ENCODE assay signal across 15 cellular contexts in the genomic region with DNA sequence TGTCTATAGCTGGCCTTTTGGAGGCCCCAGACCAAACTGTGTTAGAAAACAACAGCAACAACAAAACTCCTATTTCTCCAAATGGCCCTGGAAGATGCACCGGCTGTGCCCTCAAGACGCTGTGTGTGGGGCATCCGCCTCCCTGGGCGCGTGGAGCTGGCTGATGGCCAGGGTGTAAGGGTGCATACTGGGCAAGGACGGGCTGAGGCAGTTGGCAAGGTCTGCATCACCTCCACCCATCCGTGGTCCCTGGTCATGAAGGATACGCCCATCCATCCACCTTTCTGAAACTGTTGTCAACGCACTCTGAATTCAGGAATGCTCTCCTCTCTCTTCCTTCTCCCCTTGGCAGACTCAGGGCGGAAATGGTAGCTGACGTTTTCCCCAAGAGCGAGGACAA. TPM values are rescaled to one million over a fixed set of nuclear protein-coding genes. Genes with fewer than 3 reads are reported as not detected.
DNase-seq lines count a peak whose midpoint lies in the region; ATAC-seq and TF ChIP-seq lines count a peak whose summit lies in the region.
"Had no signal": no experiment of that assay in that cellular context is flagged by ENCODE, and none has a peak within 500 bp of the region (broad histone marks: within the 10 kb centered on the region; RNA-seq: fewer than 3 reads in every experiment).

No MANE protein-coding gene starts in this region.

- no peak overlapping the region for H3K27ac Mint-ChIP-seq in glutamatergic neuron (ENCODE audit: unreplicated experiment)
- H3K27ac Mint-ChIP-seq: B cell; CD4-positive, alpha-beta T cell had no signal

- CTCF ChIA-PET in OCI-LY7 (lab: Charles Lee; ENCODE audit: unreplicated experiment): no interaction called here

- peaks cover 5% of the 10 kb centered on the region for H3K36me3 Mint-ChIP-seq in glutamatergic neuron (ENCODE audit: unreplicated experiment)

- peaks cover 2% of the 10 kb centered on the region for H3K9me3 Mint-ChIP-seq in glutamatergic neuron (ENCODE audit: unreplicated experiment)
- H3K9me3 Mint-ChIP-seq: CD4-positive, alpha-beta T cell had no signal

- TF ChIP-seq CTCF in glutamatergic neuron (IDR thresholded peaks at IDR 0.05; ENCODE audit: partially characterized antibody, unreplicated experiment) (no peak), upper lobe of right lung (IDR thresholded peaks at IDR 0.05) (no peak), OCI-LY7 (conservative IDR thresholded peaks at IDR 0.05; ENCODE audit: low read length) (no peak)

- no peaks in the 10 kb centered on the region for H3K27me3 Mint-ChIP-seq in glutamatergic neuron (ENCODE audit: unreplicated experiment)
- H3K27me3 Mint-ChIP-seq: B cell had no signal

- ATAC-seq in left cardiac atrium (no peak), upper lobe of right lung (no peak)

- H2AFZ ChIP-seq in OCI-LY7 (ENCODE audit: low read length): no peak overlapping the region
- H2AFZ ChIP-seq: GM23248 had no signal

- DNase-seq in cardiac septum (ENCODE audit: low spot score) (peak; percentile 67), left cardiac atrium (no peak), glutamatergic neuron (peak; percentile 3), posterior vena cava (ENCODE audit: low spot score) (peak; percentile 67), upper lobe of right lung (peak; percentile 59), foreskin melanocyte (no peak), OCI-LY7 (ENCODE audit: low spot score) (no peak)
- DNase-seq: C1 segment of cervical spinal cord; Calu3; CD4-positive, alpha-beta T cell; DMS 273 treated with DMSO at 0.1 percent for 48 hours; GM23248; H7 had no signal

- H3K4me1 Mint-ChIP-seq in glutamatergic neuron (ENCODE audit: low read depth, unreplicated experiment): peaks cover 1% of the 10 kb centered on the region
- H3K4me1 Mint-ChIP-seq: B cell had no signal

- H3K9me2 ChIP-seq in OCI-LY7 (ENCODE audit: insufficient read depth, low read length): no peaks in the 10 kb centered on the region

- H3K27me3 ChIP-seq in upper lobe of right lung: no peaks in the 10 kb centered on the region

- H3K4me1 ChIP-seq in upper lobe of right lung (no peaks in the 10 kb centered on the region), OCI-LY7 (ENCODE audit: insufficient read depth, low read length, poor library complexity, severe bottlenecking) (peaks cover 25% of the 10 kb centered on the region)

- BruUV-seq in OCI-LY7 (replicated peaks; lab: Mats Ljungman, UMichigan): no TSS peak

- H4K20me1 ChIP-seq in OCI-LY7 (ENCODE audit: insufficient read depth, low read length): no peaks in the 10 kb centered on the region

- H3K36me3 ChIP-seq in upper lobe of right lung (no peaks in the 10 kb centered on the region), OCI-LY7 (ENCODE audit: insufficient read depth, low read length) (no peaks in the 10 kb centered on the region)

- no peaks in the 10 kb centered on the region for H3K79me2 ChIP-seq in OCI-LY7 (ENCODE audit: insufficient read depth, low read depth, low read length)

- no peak overlapping the region for H3K4me3 Mint-ChIP-seq in glutamatergic neuron (ENCODE audit: unreplicated experiment)
- H3K4me3 Mint-ChIP-seq: B cell; CD4-positive, alpha-beta T cell had no signal

- intact Hi-C loops in cardiac septum (cut with DNase I) (no loop called here), left cardiac atrium (cut with DNase I) (no loop called here), posterior vena cava (cut with DNase I) (no loop called here), upper lobe of right lung (cut with DNase I) (no loop called here), OCI-LY7 (cut with micrococcal nuclease; ENCODE audit: unreplicated experiment) (no loop called here)

- POLR2A ChIA-PET in OCI-LY7 (lab: Charles Lee): interaction anchor here (0.6 to 1.2 kb wide), 2 partner anchors 13 to 20 kb away, joined by 3 to 5 read pairs; no protein-coding TSS in a partner anchor

- no peak overlapping the region for H3K4me2 ChIP-seq in OCI-LY7 (ENCODE audit: low read length)

- H3K4me3 ChIP-seq in upper lobe of right lung (no peak overlapping the region), OCI-LY7 (ENCODE audit: low read depth, low read length, poor library complexity, severe bottlenecking) (no peak overlapping the region)
- H3K4me3 ChIP-seq: GM23248 had no signal

- H3K27ac ChIP-seq in upper lobe of right lung: no peak overlapping the region
- H3K27ac ChIP-seq in OCI-LY7 (ENCODE audit: low read depth, low read length, poor library complexity, severe bottlenecking): no peak overlapping the region
- H3K27ac ChIP-seq: GM23248 had no signal

- H3K9me3 ChIP-seq in upper lobe of right lung: no peaks in the 10 kb centered on the region
- H3K9me3 ChIP-seq in OCI-LY7 (ENCODE audit: low read length): no peaks in the 10 kb centered on the region; the same call in 1 of the 2 replicates

RNA-seq across cellular contexts. Expression of gene FCN1, which starts 33.1 kb away (rescaled TPM):
- 5.3 TPM for total RNA-seq in cardiac septum
- 10 to 100 TPM in 1 of 2 donors, 1 to 10 TPM in 1; 5.7 to 12.0 TPM for total RNA-seq in left cardiac atrium
- not detected for total RNA-seq in glutamatergic neuron (ENCODE audit: unreplicated experiment)
- 10 to 100 TPM in 1 of 2 donors, 1 to 10 TPM in 1; 7.1 to 16.5 TPM for total RNA-seq in posterior vena cava
- total RNA-seq in upper lobe of right lung: 63.0 TPM
- 0.19 TPM in 1 of 2 replicates, not detected in the other for total RNA-seq in OCI-LY7 (2014; rRNA removed; shearing (Covaris generic))
- total RNA-seq in OCI-LY7 (2022): 0.30 and 0.42 TPM in 2 replicates
- total RNA-seq: Calu3, Daoy, GM23248, H7 had no signal

Comparison
In these comparisons a context has a peak if more than half of its experiments do, and no peak if none do; other contexts are left out.
1. DNase-seq: peak in cardiac septum (single experiment), glutamatergic neuron (single experiment), posterior vena cava (single experiment) and upper lobe of right lung (single experiment); none in left cardiac atrium (single experiment), foreskin melanocyte (single experiment) and OCI-LY7 (single experiment).